ENCODE assay signal across 8 cellular contexts in the genomic region with DNA sequence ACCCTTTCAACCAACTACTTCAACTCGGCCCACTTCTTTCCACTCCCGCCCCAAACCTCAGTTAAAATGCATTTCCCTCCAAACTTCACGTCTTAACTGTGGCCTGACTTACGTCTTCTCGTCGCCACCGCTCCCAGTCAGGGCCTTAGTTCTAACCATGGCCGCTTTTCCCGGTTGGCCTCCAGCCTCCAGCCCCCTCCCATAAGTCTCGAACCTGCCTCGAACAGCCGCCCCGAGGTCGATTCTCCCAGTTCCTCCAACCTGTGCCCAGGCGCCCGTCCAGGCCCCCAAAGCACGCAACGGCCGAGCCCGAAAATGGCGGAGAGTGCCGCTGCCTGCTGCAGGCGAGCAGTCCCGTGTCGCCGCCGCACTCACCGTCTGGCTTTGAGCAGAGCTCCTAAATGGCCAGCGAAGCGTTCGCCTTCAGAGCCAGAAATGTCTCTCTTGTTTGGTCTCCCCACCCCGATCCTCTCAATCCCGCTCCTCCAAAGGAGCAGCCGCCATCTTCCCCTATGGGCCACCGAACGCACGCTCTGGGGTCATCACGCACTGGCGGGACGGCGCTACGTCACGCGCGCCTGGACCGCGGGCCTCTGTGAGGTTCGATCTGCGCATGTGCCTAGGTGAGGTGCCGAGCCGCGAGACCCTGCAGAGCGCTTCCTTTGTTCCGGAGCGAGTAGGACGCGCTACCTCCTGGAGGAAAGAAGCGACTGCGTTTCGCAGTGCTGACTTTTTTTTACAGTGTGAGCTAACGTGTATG. TPM values are rescaled to one million over a fixed set of nuclear protein-coding genes. Genes with fewer than 3 reads are reported as not detected.
DNase-seq lines count a peak whose midpoint lies in the region; ATAC-seq and TF ChIP-seq lines count a peak whose summit lies in the region.

Gene WDR33, minus strand, starts transcription at position 535 of the 760 bp plus-strand sequence. CDS start 40,190 bp downstream, outside the sequence.

- peak within 1 kb of the TSS; percentile 91 for H3K27ac ChIP-seq in HUES64 (ENCODE audit: low read depth, low read length)
- H3K27ac ChIP-seq in OCI-LY1 (ENCODE audit: low read depth, low read length, poor library complexity, severe bottlenecking): peak within 1 kb of the TSS; percentile 85

- under 1% methylated on average over 61 of the region's 61 CpGs for WGBS in HUES64

- H3K27me3 ChIP-seq in HUES64 (ENCODE audit: insufficient read depth, low read length): no peaks in the 10 kb centered on the region
- no peaks in the 10 kb centered on the region for H3K27me3 ChIP-seq in OCI-LY1 (ENCODE audit: insufficient read depth, low read length)
- H3K27me3 ChIP-seq in mononuclear cell (ENCODE audit: insufficient read depth, low read length): no peaks in the 10 kb centered on the region

- peak; percentile 23; the same call in 1 of the 2 replicates for TF ChIP-seq CTCF in OCI-LY1 (IDR thresholded peaks at IDR 0.05; ENCODE audit: low read length)

- peak within 1 kb of the TSS; percentile 85 for H3K9ac ChIP-seq in HUES64 (ENCODE audit: low read depth, low read length)
- H3K9ac ChIP-seq in OCI-LY1 (ENCODE audit: low read length): peak within 1 kb of the TSS; percentile 79

- H3K4me1 ChIP-seq in HUES64 (ENCODE audit: insufficient read depth, low read length): peaks cover 15% of the 10 kb centered on the region
- peaks cover 51% of the 10 kb centered on the region for H3K4me1 ChIP-seq in OCI-LY1 (ENCODE audit: insufficient read depth, low read length, severe bottlenecking)
- peaks cover 31% of the 10 kb centered on the region for H3K4me1 ChIP-seq in mononuclear cell (ENCODE audit: insufficient read depth, low read length)

- ATAC-seq in GM21447 (IDR thresholded peaks at IDR 0.05; ENCODE audit: unreplicated experiment): peak; percentile 98

- no peak within 1 kb of the TSS for H2AFZ ChIP-seq in OCI-LY1 (ENCODE audit: low read length)

- H4K20me1 ChIP-seq in OCI-LY1 (ENCODE audit: insufficient read depth, low read length): no peaks in the 10 kb centered on the region

- H3K36me3 ChIP-seq in HUES64 (ENCODE audit: insufficient read depth, low read length): no peaks in the 10 kb centered on the region
- peaks cover 26% of the 10 kb centered on the region for H3K36me3 ChIP-seq in OCI-LY1 (ENCODE audit: insufficient read depth, low read length)

- H3K9me3 ChIP-seq in HUES64 (ENCODE audit: insufficient read depth, low read depth, low read length): no peaks in the 10 kb centered on the region
- no peaks in the 10 kb centered on the region for H3K9me3 ChIP-seq in OCI-LY1 (ENCODE audit: low read length)
- H3K9me3 ChIP-seq in mononuclear cell (ENCODE audit: low read depth, low read length): no peaks in the 10 kb centered on the region

- H3K9me2 ChIP-seq in OCI-LY1 (ENCODE audit: low read depth, low read length): no peaks in the 10 kb centered on the region

- peak within 1 kb of the TSS; percentile 87 for H3K4me2 ChIP-seq in OCI-LY1 (ENCODE audit: low read length)

- no peaks in the 10 kb centered on the region for H3F3A ChIP-seq in OCI-LY1 (ENCODE audit: insufficient read depth, low read length)

- DNase-seq in DMS 273 (lab: John Stamatoyannopoulos, UW; ENCODE audit: unreplicated experiment) (peak; percentile 97), epidermal melanocyte (ENCODE audit: insufficient read length, low spot score) (peak; percentile 89)
- DNase-seq in activated CD8-positive, alpha-beta memory T cell treated with anti-CD3 and anti-CD28 coated beads, Interleukin-2, amount 50 U/mL, for 4 hours: peak; percentile 93
- peak; percentile 90 for DNase-seq in stimulated activated CD8-positive, alpha-beta memory T cell treated with anti-CD3 and anti-CD28 coated beads, Interleukin-4, amount 100 ng/mL, for 24 hours (ENCODE audit: low read depth)

- H3K79me2 ChIP-seq in OCI-LY1 (ENCODE audit: insufficient read depth, low read length): peaks cover 48% of the 10 kb centered on the region

- H3K4me3 ChIP-seq in HUES64 (ENCODE audit: low read length) (peak within 1 kb of the TSS; percentile 85), OCI-LY1 (ENCODE audit: low read depth, low read length, poor library complexity, severe bottlenecking) (peak within 1 kb of the TSS; percentile 84), mononuclear cell (ENCODE audit: low read length) (peak within 1 kb of the TSS; percentile 90)

RNA-seq across cellular contexts. Expression of gene WDR33, which starts in this region (rescaled TPM):
- 28.5 TPM for polyA plus RNA-seq in HUES64 (2013, experiment 1 of 2)
- polyA plus RNA-seq in HUES64 (2013, experiment 2 of 2): 27.7 TPM
- 68.0 TPM for total RNA-seq in mononuclear cell

Comparison
In these comparisons a context has a peak if more than half of its experiments do, and no peak if none do; other contexts are left out.
1. Peak in every context shown above with its lines: DNase-seq, ATAC-seq, H3K4me3 ChIP-seq and H3K27ac ChIP-seq.